Comparison of ENCODE assay signal across 19 cellular contexts in genomic region chr4:95857761-95858160, GRCh38. TPM values are rescaled to one million over a fixed set of nuclear protein-coding genes. Genes with fewer than 3 reads are reported as not detected.
"Had no signal": no experiment of that assay in that cellular context is flagged by ENCODE, and none has a peak within 500 bp of the region (broad histone marks: within the 10 kb centered on the region; RNA-seq: fewer than 3 reads in every experiment).

No MANE protein-coding gene starts in this region.

- H3K27me3 ChIP-seq: right lobe of liver, upper lobe of right lung had no signal

- H3K9me3 ChIP-seq: psoas muscle, right lobe of liver, thoracic aorta, upper lobe of right lung had no signal

- DNase-seq: activated naive CD4-positive, alpha-beta T cell treated with Interleukin-2 at 50 U/mL for 16 hours; cortex of kidney; effector CD8-positive, alpha-beta T cell; head of caudate nucleus; immature natural killer cell; psoas muscle; right lobe of liver; stimulated activated naive CD8-positive, alpha-beta T cell treated with anti-CD3 and anti-CD28 coated beads, Interleukin-15, amount 100 ng/mL, for 72 hours; T-cell; T-helper 9 cell; upper lobe of right lung had no signal

- ATAC-seq: activated CD4-positive, CD25-positive, alpha-beta regulatory T cell treated with anti-CD3 and anti-CD28 coated beads, Interleukin-2, amount 50 U/mL, for 24 hours; psoas muscle; right lobe of liver; stimulated activated naive CD8-positive, alpha-beta T cell treated with anti-CD3 and anti-CD28 coated beads, Interleukin-15, amount 100 ng/mL, for 72 hours; T-cell; upper lobe of right lung had no signal

- H3K36me3 ChIP-seq: right lobe of liver, thoracic aorta, upper lobe of right lung had no signal

- H3K4me3 ChIP-seq: psoas muscle, right lobe of liver, thoracic aorta, upper lobe of right lung had no signal

- H3K27ac ChIP-seq: psoas muscle, right lobe of liver, thoracic aorta, upper lobe of right lung had no signal

- H3K4me1 ChIP-seq: psoas muscle, right lobe of liver, upper lobe of right lung had no signal

- FAIRE-seq: frontal cortex had no signal

RNA-seq across cellular contexts. Expression of gene PDHA2, which starts 17.9 kb away (rescaled TPM):
- total RNA-seq: activated CD8-positive, alpha-beta memory T cell treated with anti-CD3 and anti-CD28 coated beads for 36 hours; frontal cortex; lower leg skin; mesenteric fat pad; osteocyte; psoas muscle; right lobe of liver; T-cell; thoracic aorta; upper lobe of right lung had no signal
- polyA plus RNA-seq: immature natural killer cell, neural cell, psoas muscle had no signal
